In the genomic region with DNA sequence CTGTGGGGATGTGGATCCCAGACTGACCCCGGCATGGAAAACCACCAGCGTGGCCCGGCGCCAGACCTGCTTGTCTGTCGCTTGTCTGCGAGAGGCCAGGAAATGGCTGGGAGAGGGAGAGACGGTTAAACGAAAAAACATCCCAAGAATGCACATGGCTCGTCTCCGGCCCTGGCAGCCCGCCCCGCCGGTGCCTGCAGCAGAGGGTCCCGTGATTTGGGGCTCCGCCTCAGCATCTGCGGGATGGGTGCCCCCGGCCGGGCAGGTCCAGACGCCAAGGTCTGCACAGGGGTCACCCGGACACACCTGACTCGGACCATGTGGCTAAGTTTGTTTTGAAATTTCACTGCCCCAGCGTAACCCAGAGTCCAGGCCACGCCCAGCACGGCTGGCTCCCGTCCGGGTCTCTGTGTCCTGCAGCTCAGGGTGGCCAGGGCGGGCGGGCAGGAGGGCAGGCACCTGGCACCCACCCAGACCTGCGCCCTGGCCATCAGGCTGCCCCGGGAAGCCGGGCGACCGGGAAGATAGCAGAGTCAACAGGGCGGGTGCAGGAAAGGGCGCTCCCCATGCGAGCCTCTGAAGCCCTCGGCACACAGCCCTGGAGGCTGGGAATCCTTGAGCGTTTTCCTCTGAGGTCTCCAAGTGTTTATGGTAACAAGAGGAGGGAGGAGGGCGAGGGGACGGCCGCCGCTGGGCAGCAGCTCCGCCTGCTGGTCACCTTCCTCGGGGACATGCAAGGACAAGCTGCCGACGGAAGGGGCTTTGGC, we compare ENCODE assay signal across 8 cellular contexts.
A peak's percentile ranks its signal among the peaks of the same experiment; 100 is the strongest.
DNase-seq lines count a peak whose midpoint lies in the region; ATAC-seq and TF ChIP-seq lines count a peak whose summit lies in the region.

No MANE protein-coding gene starts in this region.

- H3K36me3 ChIP-seq in fibroblast of lung (ENCODE audit: control insufficient read depth, insufficient read depth, low read length) = no peaks in the 10 kb centered on the region

- peak; percentile 72 for ATAC-seq in stimulated activated effector memory CD8-positive, alpha-beta T cell treated with anti-CD3 and anti-CD28 coated beads, Interleukin-12 subunit alpha, Interleukin-12 subunit beta, amount 100 ng/mL, for 72 hours
- no peak for ATAC-seq in GM18520 (IDR thresholded peaks at IDR 0.05; ENCODE audit: unreplicated experiment)

- POLR2A ChIA-PET in HEK293T (lab: Yijun Ruan, JAX) = interaction anchor here (1.0 to 7.0 kb wide), 9 partner anchors 8 to 122 kb away, joined by 3 to 151 read pairs (median 4); a partner anchor contains a TSS

- H3K9me3 Mint-ChIP-seq in stimulated activated effector memory CD8-positive, alpha-beta T cell treated with anti-CD3 and anti-CD28 coated beads, Interleukin-12 subunit alpha, Interleukin-12 subunit beta, amount 100 ng/mL, for 72 hours = peaks cover 2% of the 10 kb centered on the region

- H3K4me1 ChIP-seq in fibroblast of lung (ENCODE audit: control insufficient read depth, extremely low read depth, insufficient read depth, low read length) = peaks cover 23% of the 10 kb centered on the region

- no peaks in the 10 kb centered on the region for H3K36me3 Mint-ChIP-seq in stimulated activated effector memory CD8-positive, alpha-beta T cell treated with anti-CD3 and anti-CD28 coated beads, Interleukin-12 subunit alpha, Interleukin-12 subunit beta, amount 100 ng/mL, for 72 hours

- no peaks in the 10 kb centered on the region for H3K27me3 ChIP-seq in fibroblast of lung (ENCODE audit: control insufficient read depth, insufficient read depth, low read length)

- CTCF ChIA-PET in HEK293T (lab: Yijun Ruan, JAX) = interaction anchor here (0.6 to 2.5 kb wide), 13 partner anchors 14 to 122 kb away, joined by 3 to 11 read pairs (median 5); a partner anchor contains a TSS

- no peaks in the 10 kb centered on the region for H3K9me3 ChIP-seq in fibroblast of lung (ENCODE audit: control insufficient read depth, insufficient read depth, low read depth, low read length)

- H3K79me2 ChIP-seq in fibroblast of lung (ENCODE audit: control insufficient read depth, insufficient read depth, low read length) = no peaks in the 10 kb centered on the region

- no peak overlapping the region for H3K27ac Mint-ChIP-seq in stimulated activated effector memory CD8-positive, alpha-beta T cell treated with anti-CD3 and anti-CD28 coated beads, Interleukin-12 subunit alpha, Interleukin-12 subunit beta, amount 100 ng/mL, for 72 hours

- H3K27ac ChIP-seq in fibroblast of lung (ENCODE audit: insufficient read depth, low read length) = peak overlapping the region; percentile 78

- DNase-seq in AG10803 (ENCODE audit: low read depth) (peak; percentile 93), HEK293T (ENCODE audit: extremely low spot score) (peak; percentile 80), RKO (ENCODE audit: low spot score) (peak; percentile 83), fibroblast of lung (ENCODE audit: low read depth in 2 of 2) (peak; percentile 91 to 93), myocyte (ENCODE audit: low read depth) (peak; percentile 84)
- peak; percentile 36 for DNase-seq in activated T-helper 9 cell treated with anti-CD3 and anti-CD28 coated beads, Interleukin-2, amount 50 U/mL, for 16 hours (ENCODE audit: low read depth)
- DNase-seq in stimulated activated effector memory CD8-positive, alpha-beta T cell treated with anti-CD3 and anti-CD28 coated beads, Interleukin-12 subunit alpha, Interleukin-12 subunit beta, amount 100 ng/mL, for 72 hours (ENCODE audit: low spot score in 2 of 2) = peak; percentile 52 to 81

- peak; percentile 92 for TF ChIP-seq CTCF in AG10803 (conservative IDR thresholded peaks at IDR 0.05; ENCODE audit: low read length)
- peak; percentile 82 to 97 for TF ChIP-seq CTCF in fibroblast of lung (conservative IDR thresholded peaks at IDR 0.05 in 1 of 2, IDR thresholded peaks at IDR 0.05 in 1 of 2; ENCODE audit: low read depth in 1 of 2, low read length in 2 of 2)

- peak overlapping the region; percentile 51 for H3K4me3 Mint-ChIP-seq in stimulated activated effector memory CD8-positive, alpha-beta T cell treated with anti-CD3 and anti-CD28 coated beads, Interleukin-12 subunit alpha, Interleukin-12 subunit beta, amount 100 ng/mL, for 72 hours

- H3K4me1 Mint-ChIP-seq in stimulated activated effector memory CD8-positive, alpha-beta T cell treated with anti-CD3 and anti-CD28 coated beads, Interleukin-12 subunit alpha, Interleukin-12 subunit beta, amount 100 ng/mL, for 72 hours = no peaks in the 10 kb centered on the region

- H4K20me1 ChIP-seq in fibroblast of lung (ENCODE audit: control insufficient read depth, extremely low read depth, insufficient read depth, low read length) = no peaks in the 10 kb centered on the region

- peak overlapping the region; percentile 93 for H3K4me2 ChIP-seq in fibroblast of lung (ENCODE audit: extremely low read depth, insufficient read depth, low read length)

- H3K9ac ChIP-seq in fibroblast of lung (ENCODE audit: insufficient read depth, low read length) = peak overlapping the region; percentile 75

- peak overlapping the region; percentile 33 for H2AFZ ChIP-seq in fibroblast of lung (ENCODE audit: low read length)

- H3K4me3 ChIP-seq in AG10803 (ENCODE audit: low read length) (peak overlapping the region; percentile 65), fibroblast of lung (replicated peaks in 1 of 4; ENCODE audit: control extremely low read depth in 1 of 4, insufficient read depth in 1 of 4, low read depth in 3 of 4, low read length in 4 of 4) (peak overlapping the region; percentile 41 to 52 (median 50))

TF ChIP-seq in HEK293T, 16 proteins besides CTCF, POLR2A, EP300 and RAD21:
- no peak for TF ChIP-seq FOXK2 (IDR thresholded peaks at IDR 0.05)
- TF ChIP-seq, protein P1, sequence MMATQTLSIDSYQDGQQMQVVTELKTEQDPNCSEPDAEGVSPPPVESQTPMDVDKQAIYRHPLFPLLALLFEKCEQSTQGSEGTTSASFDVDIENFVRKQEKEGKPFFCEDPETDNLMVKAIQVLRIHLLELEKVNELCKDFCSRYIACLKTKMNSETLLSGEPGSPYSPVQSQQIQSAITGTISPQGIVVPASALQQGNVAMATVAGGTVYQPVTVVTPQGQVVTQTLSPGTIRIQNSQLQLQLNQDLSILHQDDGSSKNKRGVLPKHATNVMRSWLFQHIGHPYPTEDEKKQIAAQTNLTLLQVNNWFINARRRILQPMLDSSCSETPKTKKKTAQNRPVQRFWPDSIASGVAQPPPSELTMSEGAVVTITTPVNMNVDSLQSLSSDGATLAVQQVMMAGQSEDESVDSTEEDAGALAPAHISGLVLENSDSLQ (IDR thresholded peaks at IDR 0.05) = no peak
- no peak for TF ChIP-seq HDGF (IDR thresholded peaks at IDR 0.05; ENCODE audit: borderline replicate concordance)
- TF ChIP-seq FOXA1 (IDR thresholded peaks at IDR 0.05) = no peak
- no peak for TF ChIP-seq L3MBTL2 (conservative IDR thresholded peaks at IDR 0.05)

Comparison
In these comparisons a context has a peak if more than half of its experiments do, and no peak if none do; other contexts are left out.
1. DNase-seq: peak in every context shown above with its lines; median percentile 93 in AG10803; 92 in fibroblast of lung; 84 in myocyte; 83 in RKO; 80 in HEK293T; 66 in stimulated activated effector memory CD8-positive, alpha-beta T cell treated with anti-CD3 and anti-CD28 coated beads, Interleukin-12 subunit alpha, Interleukin-12 subunit beta, amount 100 ng/mL, for 72 hours; 36 in activated T-helper 9 cell treated with anti-CD3 and anti-CD28 coated beads, Interleukin-2, amount 50 U/mL, for 16 hours.